9 cellular contexts compared by ENCODE assay signal in the genomic region with DNA sequence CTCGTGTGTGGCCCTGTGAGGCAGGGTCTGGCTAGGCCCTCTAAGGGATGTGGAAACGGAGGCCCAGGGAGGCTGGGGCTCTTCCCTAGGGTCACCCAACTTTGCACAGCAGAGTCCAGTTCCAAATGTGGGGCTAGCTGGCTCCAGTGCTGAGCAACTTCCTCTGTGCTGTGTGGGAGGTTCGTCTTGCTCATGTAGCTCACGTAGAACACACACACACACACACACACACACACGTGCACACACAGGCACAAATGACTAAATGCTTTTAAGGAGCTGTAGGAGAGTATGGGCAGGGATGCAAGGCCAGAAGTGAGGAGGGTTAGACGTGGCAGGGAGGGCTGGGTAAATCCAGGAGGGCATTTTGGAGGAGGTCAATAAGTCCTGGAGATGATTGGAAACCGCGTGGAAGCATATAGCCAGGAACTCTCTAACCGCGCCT.
DNase-seq lines count a peak whose midpoint lies in the region; ATAC-seq, FAIRE-seq and TF ChIP-seq lines count a peak whose summit lies in the region.
"Had no signal": no experiment of that assay in that cellular context is flagged by ENCODE, and none has a peak within 500 bp of the region (broad histone marks: within the 10 kb centered on the region; RNA-seq: fewer than 3 reads in every experiment).

No MANE protein-coding gene starts in this region.

- H3K4me3 ChIP-seq in left lung: no peak overlapping the region

- intact Hi-C loops in left lung (cut with DNase I): no loop called here

- ATAC-seq in left lung (peak; percentile 67), GM18873 (IDR thresholded peaks at IDR 0.05; ENCODE audit: low FRiP score, unreplicated experiment) (no peak)

- H3K36me3 Mint-ChIP-seq in HFFc6 (ENCODE audit: low read depth): no peaks in the 10 kb centered on the region

- peaks cover 20% of the 10 kb centered on the region for H3K27me3 Mint-ChIP-seq in HFFc6 (ENCODE audit: insufficient read depth)

- peak; percentile 93 for DNase-seq in CD1c-positive myeloid dendritic cell (ENCODE audit: extremely low spot score)
- DNase-seq in HFFc6: peak; percentile 13
- DNase-seq in UCSD-AML1 (lab: John Stamatoyannopoulos, UW; ENCODE audit: unreplicated experiment): peak; percentile 55
- peak in 1 of 2 donors; percentile 58 for DNase-seq in left lung
- DNase-seq in D721Med (ENCODE audit: insufficient read length, low spot score): no peak
- no peak for DNase-seq in epidermal melanocyte (ENCODE audit: insufficient read length, low spot score)
- DNase-seq in dedifferentiated amniotic fluid mesenchymal stem cell (ENCODE audit: extremely low spot score): no peak
- DNase-seq: endodermal cell had no signal

- H3K4me3 Mint-ChIP-seq in HFFc6: no peak overlapping the region
- H3K4me3 Mint-ChIP-seq: endodermal cell had no signal

- H3K4me1 Mint-ChIP-seq in HFFc6 (ENCODE audit: low read depth): no peaks in the 10 kb centered on the region

- FAIRE-seq in D721Med (lab: Jason Lieb, UNC): no peak

- no peak overlapping the region for H3K27ac Mint-ChIP-seq in HFFc6
- H3K27ac Mint-ChIP-seq: endodermal cell had no signal

- TF ChIP-seq CTCF in HFFc6 (IDR thresholded peaks at IDR 0.05) (no peak), left lung (IDR thresholded peaks at IDR 0.05) (no peak), D721Med (IDR thresholded peaks at IDR 0.05; ENCODE audit: insufficient read depth, missing control alignments) (no peak)

- H3K27ac ChIP-seq in left lung: peak overlapping the region in 1 of 2 donors; percentile 79

- H3K27me3 ChIP-seq in left lung: peaks cover 0 to 22% of the 10 kb centered on the region in 2 donors

- peaks cover 0 to 43% of the 10 kb centered on the region in 2 donors for H3K4me1 ChIP-seq in left lung

- no peaks in the 10 kb centered on the region for H3K9me3 Mint-ChIP-seq in HFFc6
- H3K9me3 Mint-ChIP-seq: endodermal cell had no signal

- no peaks in the 10 kb centered on the region for H3K9me3 ChIP-seq in left lung

- H3K36me3 ChIP-seq in left lung: no peaks in the 10 kb centered on the region

Comparison
In these comparisons a context has a peak if more than half of its experiments do, and no peak if none do; other contexts are left out.
1. DNase-seq: peak in CD1c-positive myeloid dendritic cell (single experiment), HFFc6 (single experiment) and UCSD-AML1 (single experiment); none in D721Med (single experiment), epidermal melanocyte (single experiment) and dedifferentiated amniotic fluid mesenchymal stem cell (single experiment).